ENCODE assay signal across 19 cellular contexts in the genomic region with DNA sequence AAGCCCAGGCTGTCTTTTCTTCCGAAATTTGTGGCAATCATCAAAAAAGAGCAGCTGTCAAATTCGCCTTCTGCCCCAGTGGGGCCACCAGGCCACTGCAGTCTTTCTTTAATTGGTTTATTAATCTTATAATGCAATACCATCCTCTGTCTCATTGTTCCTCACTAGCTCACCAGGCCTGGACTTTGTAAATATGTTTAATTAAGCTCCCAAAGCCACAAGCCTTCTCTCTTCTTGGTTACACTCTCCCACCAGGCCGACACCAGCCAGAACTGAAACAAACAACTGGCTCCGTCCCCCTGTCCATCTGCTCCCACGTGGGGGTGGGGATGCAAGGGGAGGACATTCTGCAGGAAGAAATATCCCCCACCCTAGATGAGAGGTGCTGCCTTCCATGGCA. TPM values are rescaled to one million over a fixed set of nuclear protein-coding genes. Genes with fewer than 3 reads are reported as not detected.
"Had no signal": no experiment of that assay in that cellular context is flagged by ENCODE, and none has a peak within 500 bp of the region (broad histone marks: within the 10 kb centered on the region; RNA-seq: fewer than 3 reads in every experiment).

No MANE protein-coding gene starts in this region.

- H3K9me3 ChIP-seq: esophagus squamous epithelium, gastroesophageal sphincter, neutrophil, psoas muscle, stomach had no signal

- H3K4me3 ChIP-seq: esophagus squamous epithelium, gastroesophageal sphincter, hepatocyte, lung, psoas muscle, skin epidermis, stomach had no signal

- H3K36me3 ChIP-seq: esophagus squamous epithelium, gastroesophageal sphincter, neutrophil, stomach had no signal

- H3K4me1 ChIP-seq: psoas muscle had no signal

- H3K27me3 ChIP-seq: hepatocyte had no signal

- DNase-seq: effector memory CD4-positive, alpha-beta T cell; esophagus squamous epithelium; foreskin fibroblast; kidney; left cardiac atrium; left ventricle myocardium superior; mesenchymal stem cell; midbrain; naive thymus-derived CD4-positive, alpha-beta T cell; psoas muscle; stimulated activated CD4-positive, alpha-beta T cell treated with anti-CD3 and anti-CD28 coated beads, Interleukin-12 subunit alpha, Interleukin-12 subunit beta, amount 100 ng/mL, for 4 hours; stimulated activated naive CD4-positive, alpha-beta T cell; stomach; substantia nigra had no signal

- H3K27ac ChIP-seq: esophagus squamous epithelium, gastroesophageal sphincter, hepatocyte, neutrophil, psoas muscle, skin epidermis, stomach had no signal

RNA-seq across cellular contexts. Expression of gene CAMK1G, which starts 22.0 kb away (rescaled TPM):
- total RNA-seq: left ventricle myocardium superior; naive thymus-derived CD4-positive, alpha-beta T cell had no signal
